Comparison of ENCODE assay signal across 15 cellular contexts in the genomic region with DNA sequence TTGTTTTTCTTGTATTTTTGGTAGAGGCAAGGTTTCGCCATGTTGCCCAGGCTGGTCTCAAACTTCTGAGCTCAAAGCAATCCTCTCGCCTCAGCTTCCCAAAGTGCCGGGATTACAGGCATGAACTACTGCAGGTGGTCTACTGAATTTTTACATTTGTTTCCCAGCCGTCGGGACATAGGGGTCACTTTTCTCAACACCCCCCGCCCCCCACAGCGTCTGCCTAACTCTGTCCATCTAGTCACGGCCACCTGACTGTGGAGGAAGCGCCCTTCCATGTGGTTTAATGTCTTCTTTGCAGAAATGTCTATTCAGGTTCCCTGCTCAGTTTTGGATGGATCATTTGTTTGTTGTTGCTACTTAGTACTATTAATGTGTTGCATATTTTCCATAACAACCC. TPM values are rescaled to one million over a fixed set of nuclear protein-coding genes. Genes with fewer than 3 reads are reported as not detected.
A peak's percentile ranks its signal among the peaks of the same experiment; 100 is the strongest.
DNase-seq lines count a peak whose midpoint lies in the region; ATAC-seq, FAIRE-seq and TF ChIP-seq lines count a peak whose summit lies in the region.
"Not testable (repeated sequence)": the region's sequence is repeated elsewhere in the genome, so short reads cannot be mapped to it uniquely, and the experiment has no call there.
"Had no signal": no experiment of that assay in that cellular context is flagged by ENCODE, and none has a peak within 500 bp of the region (broad histone marks: within the 10 kb centered on the region; RNA-seq: fewer than 3 reads in every experiment).

No MANE protein-coding gene starts in this region.

- not testable (repeated sequence) for H3K9me3 ChIP-seq in WERI-Rb-1 (ENCODE audit: severe bottlenecking); kidney (ENCODE audit: control insufficient read depth in 1 of 2, low read length in 2 of 2); psoas muscle; testis

- ATAC-seq in psoas muscle: not testable (repeated sequence)

- not testable (repeated sequence) for FAIRE-seq in kidney (lab: Jason Lieb, UNC)

- in situ Hi-C loops in ACHN (cut with HindIII; ENCODE audit: low pct_ligation_motif_present, low pct_unique_long_range_greater_than_20kb, low sequenced_read_pairs): not testable (repeated sequence)

- TF ChIP-seq CTCF in WERI-Rb-1 (IDR thresholded peaks at IDR 0.05; ENCODE audit: low read depth, low read length); kidney (IDR thresholded peaks at IDR 0.05; ENCODE audit: borderline replicate concordance, extremely low read depth, insufficient read depth); psoas muscle (IDR thresholded peaks at IDR 0.05); testis (IDR thresholded peaks at IDR 0.05): not testable (repeated sequence)

- TF ChIP-seq POLR2A in testis (IDR thresholded peaks at IDR 0.05): not testable (repeated sequence)

- WGBS in psoas muscle, 3 donors: 72 to 78% (median 73%) methylated on average over 9 of the region's 9 CpGs
- 79 to 86% methylated on average over 9 of the region's 9 CpGs for WGBS in testis, 2 donors

- H3K9ac ChIP-seq in kidney (ENCODE audit: low read length in 2 of 2): not testable (repeated sequence)

- not testable (repeated sequence) for H3K36me3 ChIP-seq in WERI-Rb-1; kidney (ENCODE audit: control insufficient read depth in 1 of 2, insufficient read depth in 2 of 2, low read length in 2 of 2); psoas muscle (ENCODE audit: insufficient read depth in 1 of 2, low read depth in 1 of 2); testis (ENCODE audit: low read depth, missing control alignments)

- H3K4me1 ChIP-seq in kidney (ENCODE audit: control insufficient read depth in 1 of 2, insufficient read depth in 1 of 2, low read depth in 1 of 2, low read length in 2 of 2); psoas muscle; testis: not testable (repeated sequence)

- intact Hi-C loops in cardiac septum (cut with DNase I); kidney (cut with DNase I); psoas muscle (cut with DNase I); testis (cut with DNase I; ENCODE audit: low total_unique reads): not testable (repeated sequence)

- H3K4me3 ChIP-seq in WERI-Rb-1 (ENCODE audit: low read depth, low read length); kidney (ENCODE audit: low read length in 2 of 2); psoas muscle; testis: not testable (repeated sequence)

- peak; percentile 0 for DNase-seq in ACHN
- peak; percentile 5 for DNase-seq in WERI-Rb-1
- peak; percentile 36 for DNase-seq in ecto neural progenitor cell (ENCODE audit: low spot score)
- DNase-seq in cardiac septum (ENCODE audit: low spot score): peak; percentile 72
- DNase-seq in kidney: peak; percentile 31
- DNase-seq in mesenteric fat pad (ENCODE audit: low spot score): peak; percentile 91
- peak; percentile 10 to 50 for DNase-seq in psoas muscle
- peak; percentile 14 for DNase-seq in testis

- H3K27me3 ChIP-seq in WERI-Rb-1 (ENCODE audit: insufficient read depth, low read depth, severe bottlenecking); psoas muscle (ENCODE audit: insufficient read depth in 3 of 3, low read length in 2 of 3); testis: not testable (repeated sequence)

- not testable (repeated sequence) for H3K27ac ChIP-seq in WERI-Rb-1; kidney (ENCODE audit: low read depth in 2 of 2, low read length in 2 of 2); psoas muscle; testis

RNA-seq across cellular contexts. Expression of a gene that starts 14.1 kb away (rescaled TPM):
- not detected for total RNA-seq in cardiac septum
- not detected for total RNA-seq in kidney
- polyA plus RNA-seq in kidney (ENCODE audit: insufficient read depth, low read depth, low replicate concordance): not detected
- total RNA-seq in mesenteric fat pad: not detected
- not detected for total RNA-seq in psoas muscle
- polyA plus RNA-seq in psoas muscle: not detected
- total RNA-seq in testis: 10 to 100 TPM; 45.0 to 67.0 TPM
- polyA plus RNA-seq in testis (ENCODE audit: insufficient read depth, low read depth, low replicate concordance): 0.54 TPM
- total RNA-seq: Calu3; CD8-positive, alpha-beta memory T cell; H7; HFFc6; M059J; PC-9 had no signal
- polyA plus RNA-seq: CD8-positive, alpha-beta memory T cell; IgD-negative memory B cell had no signal

Comparison
In these comparisons a context has a peak if more than half of its experiments do, and no peak if none do; other contexts are left out.
1. DNase-seq: peak in every context shown above with its lines; median percentile 91 in mesenteric fat pad; 72 in cardiac septum; 36 in ecto neural progenitor cell; 31 in kidney; 30 in psoas muscle; 14 in testis; 5 in WERI-Rb-1; 0 in ACHN.
2. RNA of a gene that starts 14.1 kb away (total RNA-seq): 45.0 to 67.0 TPM in testis; not detected in cardiac septum (single experiment), not detected in kidney (single experiment), not detected in mesenteric fat pad (single experiment) and not detected in psoas muscle; every median in the first group is over 10 times any median in the second.